ENCODE assay signal across 8 cellular contexts in genomic region chr10:102644646-102645387, GRCh38. TPM values are rescaled to one million over a fixed set of nuclear protein-coding genes. Genes with fewer than 3 reads are reported as not detected.
A peak's percentile ranks its signal among the peaks of the same experiment; 100 is the strongest.
DNase-seq lines count a peak whose midpoint lies in the region; ATAC-seq, FAIRE-seq and TF ChIP-seq lines count a peak whose summit lies in the region.

No MANE protein-coding gene starts in this region.

- H3K4me3 ChIP-seq in A549 (peak overlapping the region; percentile 94), choroid plexus epithelial cell (ENCODE audit: low read depth, low read length) (peak overlapping the region; percentile 85)

- peak overlapping the region; percentile 98 for H3K27ac ChIP-seq in A549

- TF ChIP-seq POLR2A in A549 (IDR thresholded peaks at IDR 0.05; ENCODE audit: low read length): peak; percentile 50

- H3K4me2 ChIP-seq in A549: peak overlapping the region; percentile 99

- under 1% methylated on average over 27 of the region's 62 CpGs for WGBS in A549 (ENCODE audit: missing lambda C conversion rate)

- no peaks in the 10 kb centered on the region for H3K9me3 ChIP-seq in A549

- TF ChIP-seq RAD21 in A549 (conservative IDR thresholded peaks at IDR 0.05 in 1 of 2, IDR thresholded peaks at IDR 0.05 in 1 of 2): peak; percentile 28 to 50; a peak in 3 of 5 replicates

- peak; percentile 68 to 90 for DNase-seq in A549 (ENCODE audit: low read depth in 1 of 2, low spot score in 1 of 2)
- DNase-seq in NCI-H2196 (lab: John Stamatoyannopoulos, UW; ENCODE audit: unreplicated experiment): peak; percentile 70
- peak; percentile 79 for DNase-seq in choroid plexus epithelial cell (ENCODE audit: low read depth)
- peak; percentile 91 for DNase-seq in left kidney (ENCODE audit: low read depth, low spot score)
- peak; percentile 62 to 71 for DNase-seq in stimulated activated CD4-positive, alpha-beta T cell treated with anti-CD3 and anti-CD28 coated beads, Interleukin-1b, Interleukin-23, amount 100 ng/mL, for 4 hours (ENCODE audit: low read depth in 2 of 2)
- DNase-seq in GM19240 (ENCODE audit: insufficient read length, low spot score): no peak

- POLR2A ChIA-PET in A549 (lab: Yijun Ruan, JAX): interaction anchor here (0.9 to 2.5 kb wide), 7 partner anchors 11 to 273 kb away, joined by 3 to 15 read pairs (median 4); partner anchors contain the start of genes ACTR1A, ARL3, CNNM2 and SFXN2

- no peak for FAIRE-seq in A549 (lab: Jason Lieb, UNC)

- peaks cover 17% of the 10 kb centered on the region for H3K4me1 ChIP-seq in A549

- no peak for TF ChIP-seq EP300 in A549 (IDR thresholded peaks at IDR 0.05)

- peak; percentile 57 for TF ChIP-seq CTCF in A549 (IDR thresholded peaks at IDR 0.05)
- TF ChIP-seq CTCF in choroid plexus epithelial cell (conservative IDR thresholded peaks at IDR 0.05; ENCODE audit: low read depth, low read length): peak; percentile 55

- peak; percentile 54 to 69 for ATAC-seq in A549
- ATAC-seq in GM19463 (IDR thresholded peaks at IDR 0.05; ENCODE audit: unreplicated experiment): peak; percentile 10
- peak; percentile 35 to 39 for ATAC-seq in activated CD4-positive, CD25-positive, alpha-beta regulatory T cell treated with anti-CD3 and anti-CD28 coated beads, Interleukin-2, amount 50 U/mL, for 24 hours

- CTCF ChIA-PET in A549 (lab: Yijun Ruan, JAX): interaction anchor here (0.6 to 3.8 kb wide), 38 partner anchors 10 to 708 kb away, joined by 3 to 38 read pairs (median 4); partner anchors contain the start of genes ACTR1A, ARL3, SFXN2 and SUFU

TF ChIP-seq in A549, 52 proteins besides CTCF, POLR2A, EP300 and RAD21:
- TF ChIP-seq FOSB (CRISPR knock-in tag; IDR thresholded peaks at IDR 0.05) (no peak), NPAS2 (CRISPR knock-in tag; IDR thresholded peaks at IDR 0.05; ENCODE audit: borderline replicate concordance) (peak; percentile 86; the same call in 1 of the 2 replicates), MAZ (IDR thresholded peaks at IDR 0.05; ENCODE audit: borderline replicate concordance, low read depth, low read length) (no peak), USF2 (IDR thresholded peaks at IDR 0.05) (peak; percentile 52; the same call in 1 of the 2 replicates), SREBF2 (IDR thresholded peaks at IDR 0.05) (no peak), RCOR1 (IDR thresholded peaks at IDR 0.05; ENCODE audit: low read depth, low read length) (0 out of 2 replicates have a peak, but pooled peaks have one; percentile 36), SMC3 (IDR thresholded peaks at IDR 0.05) (peak; percentile 51; the same call in 2 of the 3 replicates), E2F6 (IDR thresholded peaks at IDR 0.05; ENCODE audit: borderline replicate concordance, low read depth) (peak; percentile 95), BCL3 (IDR thresholded peaks at IDR 0.05) (no peak; the same call in 2 of the 3 replicates), BHLHE40 (IDR thresholded peaks at IDR 0.05; ENCODE audit: low read depth, low read length) (peak; percentile 10; the same call in 1 of the 2 replicates), HOXB13 (CRISPR knock-in tag; IDR thresholded peaks at IDR 0.05; ENCODE audit: low read depth) (0 out of 2 replicates have a peak, but pooled peaks have one; percentile 55), ATOH8 (CRISPR knock-in tag; IDR thresholded peaks at IDR 0.05; ENCODE audit: low read depth) (0 out of 2 replicates have a peak, but pooled peaks have one; percentile 8), RNF2 (IDR thresholded peaks at IDR 0.05; ENCODE audit: borderline replicate concordance, low read depth) (peak; percentile 95), MYC (IDR thresholded peaks at IDR 0.05; ENCODE audit: borderline replicate concordance, low read length) (0 out of 2 replicates have a peak, but pooled peaks have one; percentile 72), MAX (IDR thresholded peaks at IDR 0.05) (peak; percentile 99)

RNA-seq across cellular contexts. Expression of gene TRIM8, which starts 0.5 kb away (rescaled TPM):
- polyA plus RNA-seq in A549 (2011; rRNA removed) (26.6 and 32.5 TPM in 2 replicates), A549 (2017; fragmentation: RNase III; extraction: RNeasy Plus Mini Kit Qiagen cat#74134 plus additional on column Dnase treatment) (21.1 to 22.8 TPM (median 21.2 TPM) in 3 replicates)
- 40.1 and 46.5 TPM in 2 replicates for polyA plus RNA-seq in A549 (2012; cell fraction: cytosol; rRNA removed)
- polyA plus RNA-seq in A549 (2012; cell fraction: nucleus; rRNA removed): 35.8 and 42.5 TPM in 2 replicates
- polyA minus RNA-seq in A549 (2011; rRNA and poly(A)+ RNA removed): 15.5 and 25.4 TPM in 2 replicates

Comparison
In these comparisons a context has a peak if more than half of its experiments do, and no peak if none do; other contexts are left out.
1. ATAC-seq: peak in every context shown above with its lines; median percentile 62 in A549; 37 in activated CD4-positive, CD25-positive, alpha-beta regulatory T cell treated with anti-CD3 and anti-CD28 coated beads, Interleukin-2, amount 50 U/mL, for 24 hours; 10 in GM19463.